In the genomic region with DNA sequence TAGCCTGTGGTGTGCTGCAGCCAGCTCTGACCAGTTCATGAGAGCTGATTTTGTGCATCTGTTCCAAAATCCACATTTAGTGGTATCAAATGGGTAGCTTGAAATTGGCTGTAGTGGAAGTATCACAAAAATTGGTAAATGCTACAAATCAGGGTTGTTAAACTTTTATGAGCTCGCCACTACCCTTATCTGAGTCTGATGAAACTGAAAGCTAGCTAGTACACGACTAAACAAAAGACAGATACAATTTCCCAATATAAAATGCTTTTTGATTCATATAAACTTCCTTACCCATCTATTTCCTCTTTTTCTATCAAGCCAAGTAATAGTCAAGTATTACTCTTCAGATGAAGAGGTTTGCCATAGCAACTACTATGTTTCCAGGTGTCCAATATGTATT, we compare ENCODE assay signal across 21 cellular contexts.
DNase-seq lines count a peak whose midpoint lies in the region; ATAC-seq and TF ChIP-seq lines count a peak whose summit lies in the region.
"Had no signal": no experiment of that assay in that cellular context is flagged by ENCODE, and none has a peak within 500 bp of the region (broad histone marks: within the 10 kb centered on the region; RNA-seq: fewer than 3 reads in every experiment).

No MANE protein-coding gene starts in this region.

- no peaks in the 10 kb centered on the region for H3K27me3 ChIP-seq in MM.1S (replicated peaks; ENCODE audit: insufficient read depth, low read length)
- H3K27me3 ChIP-seq in smooth muscle cell (ENCODE audit: low read depth): no peaks in the 10 kb centered on the region
- H3K27me3 ChIP-seq: Peyer's patch had no signal

- no peak overlapping the region for H3K9ac ChIP-seq in MM.1S (ENCODE audit: low read length)
- no peak overlapping the region for H3K9ac ChIP-seq in smooth muscle cell (ENCODE audit: low read depth)
- H3K9ac ChIP-seq: GM23248 had no signal

- H3K9me3 ChIP-seq in MM.1S (replicated peaks; ENCODE audit: insufficient read depth, low read length) (no peaks in the 10 kb centered on the region), smooth muscle cell (replicated peaks; ENCODE audit: low read depth) (no peaks in the 10 kb centered on the region)
- H3K9me3 ChIP-seq: Caco-2, Peyer's patch had no signal

- H3K36me3 ChIP-seq in MM.1S (replicated peaks; ENCODE audit: insufficient read depth, low read length) (no peaks in the 10 kb centered on the region), smooth muscle cell (ENCODE audit: low read depth) (no peaks in the 10 kb centered on the region)
- H3K36me3 ChIP-seq: Peyer's patch had no signal

- TF ChIP-seq CTCF in MM.1S (IDR thresholded peaks at IDR 0.05; ENCODE audit: low read length) (no peak), smooth muscle cell (IDR thresholded peaks at IDR 0.05; ENCODE audit: borderline replicate concordance, insufficient read depth, poor library complexity, severe bottlenecking) (no peak)

- 41% methylated on average over 2 of the region's 2 CpGs for WGBS in smooth muscle cell (ENCODE audit: low lambda C conversion rate)

- H2AFZ ChIP-seq in MM.1S (ENCODE audit: low read length) (peak overlapping the region; percentile 36), smooth muscle cell (ENCODE audit: low read depth) (peak overlapping the region; percentile 41)
- H2AFZ ChIP-seq: GM23248 had no signal

- H3K79me2 ChIP-seq in MM.1S (ENCODE audit: low read length) (no peaks in the 10 kb centered on the region), smooth muscle cell (ENCODE audit: low read depth) (no peaks in the 10 kb centered on the region)

- peak overlapping the region; percentile 70 for H3K4me2 ChIP-seq in MM.1S (ENCODE audit: low read depth, low read length)
- H3K4me2 ChIP-seq in smooth muscle cell: no peak overlapping the region

- H3K27ac ChIP-seq in MM.1S (ENCODE audit: low read length) (no peak overlapping the region), smooth muscle cell (ENCODE audit: low read depth) (no peak overlapping the region), caudate nucleus (ENCODE audit: low read depth, low read length) (no peak overlapping the region)
- H3K27ac ChIP-seq: 22Rv1, GM23248, Peyer's patch had no signal

- no peaks in the 10 kb centered on the region for H3F3A ChIP-seq in MM.1S (ENCODE audit: insufficient read depth, low read length)
- H3F3A ChIP-seq in smooth muscle cell (ENCODE audit: low read depth): no peaks in the 10 kb centered on the region

- no peaks in the 10 kb centered on the region for H3K9me2 ChIP-seq in MM.1S (replicated peaks; ENCODE audit: insufficient read depth, low read length)

- DNase-seq in DMS53 (lab: John Stamatoyannopoulos, UW): peak; percentile 21
- no peak for DNase-seq in DMS53 treated with DMSO at 0.1 percent for 48 hours (lab: John Stamatoyannopoulos, UW; ENCODE audit: unreplicated experiment)
- no peak for DNase-seq in MM.1S
- no peak for DNase-seq in smooth muscle cell (lab: John Stamatoyannopoulos, UW; ENCODE audit: unreplicated experiment)
- no peak for DNase-seq in NOMO-1 (lab: John Stamatoyannopoulos, UW; ENCODE audit: unreplicated experiment in 2 of 2)
- DNase-seq in DMS153 treated with DMSO at 0.1 percent for 48 hours (lab: John Stamatoyannopoulos, UW; ENCODE audit: unreplicated experiment): no peak
- no peak for DNase-seq in caudate nucleus (lab: John Stamatoyannopoulos, UW)
- DNase-seq: Caco-2; CD4-positive, CD25-positive, alpha-beta regulatory T cell; DMS79 treated with DMSO at 0.1 percent for 48 hours; GM23248; HCEC 1CT; KBM-7; NCI-H1105; NCI-H1694 treated with DMSO at 0.1 percent for 48 hours; NCI-H2107; NCI-H526 treated with DMSO at 0.1 percent for 48 hours; Peyer's patch had no signal

- H4K20me1 ChIP-seq in MM.1S (ENCODE audit: insufficient read depth, low read length): no peaks in the 10 kb centered on the region
- H4K20me1 ChIP-seq in smooth muscle cell (ENCODE audit: low read depth): no peaks in the 10 kb centered on the region

- H3K4me1 ChIP-seq in MM.1S (ENCODE audit: low read length) (0 out of 2 replicates have a peak, but pooled peaks cover 2% of the 10 kb centered on the region), smooth muscle cell (ENCODE audit: low read depth) (peaks cover 31% of the 10 kb centered on the region)
- H3K4me1 ChIP-seq: Caco-2, Peyer's patch had no signal

- ATAC-seq in GM21526 (IDR thresholded peaks at IDR 0.05; ENCODE audit: low FRiP score, unreplicated experiment): peak; percentile 38
- ATAC-seq: Right ventricle myocardium inferior had no signal

- H3K4me3 ChIP-seq in MM.1S (ENCODE audit: low read length) (peak overlapping the region; percentile 32; the same call in 1 of the 2 replicates), smooth muscle cell (no peak overlapping the region)
- H3K4me3 ChIP-seq: GM23248, Peyer's patch had no signal
